Comparison of ENCODE assay signal across 8 cellular contexts in genomic region chr4:145481164-145481941, GRCh38. TPM values are rescaled to one million over a fixed set of nuclear protein-coding genes. Genes with fewer than 3 reads are reported as not detected.
A peak's percentile ranks its signal among the peaks of the same experiment; 100 is the strongest.
DNase-seq lines count a peak whose midpoint lies in the region; ATAC-seq, FAIRE-seq and TF ChIP-seq lines count a peak whose summit lies in the region.

Gene SMAD1, plus strand, starts transcription at chr4:145481853. Its CDS starts 32,761 bp downstream, at chr4:145514614.

- H3K36me3 ChIP-seq in K562 (ENCODE audit: control insufficient read depth, insufficient read depth, low read length) = no peaks in the 10 kb centered on the region

- CTCF ChIA-PET in K562 (lab: Yijun Ruan, JAX; ENCODE audit: low intra/inter-chr PET ratio) = no interaction called here

- no peak within 1 kb of the TSS; the same call in 1 of the 2 replicates for H3K4me2 ChIP-seq in K562 (ENCODE audit: insufficient read depth, low read length)

- H3K9me3 ChIP-seq in K562 (replicated peaks; ENCODE audit: control insufficient read depth, insufficient read depth, low read depth, low read length) = no peaks in the 10 kb centered on the region

- no peak for FAIRE-seq in K562 (lab: Jason Lieb, UNC)

- TF ChIP-seq EP300 in K562 (IDR thresholded peaks at IDR 0.05; ENCODE audit: low read length) = no peak

- no peaks in the 10 kb centered on the region for H3K9me1 ChIP-seq in K562 (ENCODE audit: control insufficient read depth, insufficient read depth, low read length)

- TF ChIP-seq RAD21 in K562 (CRISPR knock-in tag; conservative IDR thresholded peaks at IDR 0.05 in 1 of 2, IDR thresholded peaks at IDR 0.05 in 1 of 2) = no peak

- no peak for TF ChIP-seq POLR2A in K562 (conservative IDR thresholded peaks at IDR 0.05)

- TF ChIP-seq CTCF in K562 (IDR thresholded peaks at IDR 0.05 in 2 of 3, conservative IDR thresholded peaks at IDR 0.05 in 1 of 3; ENCODE audit: insufficient read depth in 2 of 3, low read depth in 1 of 3, low read length in 3 of 3) = no peak

- no TSS peak for BruUV-seq in K562 (replicated peaks; lab: Mats Ljungman, UMichigan)

- H3K27me3 ChIP-seq in K562 (ENCODE audit: control insufficient read depth in 2 of 2, insufficient read depth in 2 of 2, low read length in 2 of 2) = peaks cover 17 to 28% of the 10 kb centered on the region in 2 experiments

- H3K4me1 ChIP-seq in K562 (replicated peaks in 1 of 2; ENCODE audit: control insufficient read depth in 2 of 2, insufficient read depth in 2 of 2, low read length in 2 of 2) = peaks cover 0 to 13% of the 10 kb centered on the region in 2 experiments; a peak in 2 of 5 replicates

- DNase-seq in EL (peak; percentile 83), SK-N-DZ (ENCODE audit: low spot score) (peak; percentile 76), K562 (ENCODE audit: extremely low read depth in 1 of 4, low spot score in 3 of 4) (peak; percentile 6 to 18 (median 12)), hypothalamus (lab: John Stamatoyannopoulos, UW) (peak; percentile 22 to 90 (median 77)), putamen (ENCODE audit: low spot score) (peak; percentile 85)
- no peak for DNase-seq in Jurkat, Clone E6-1 (ENCODE audit: low read depth, low spot score)

- ATAC-seq in GM21717 (IDR thresholded peaks at IDR 0.05; ENCODE audit: unreplicated experiment) (peak; percentile 41), K562 (peak; percentile 81), GM18870 (IDR thresholded peaks at IDR 0.05; ENCODE audit: unreplicated experiment) (no peak)

- H3K79me2 ChIP-seq in K562 (ENCODE audit: control insufficient read depth, insufficient read depth, low read length) = no peaks in the 10 kb centered on the region

- H2AFZ ChIP-seq in K562 (ENCODE audit: low read depth, low read length) = no peak within 1 kb of the TSS

- intact Hi-C loops in K562 (cut with micrococcal nuclease) = no loop called here

- in situ Hi-C loops in K562 (cut with MboI) = no loop called here

- 5% methylated on average over 33 of the region's 65 CpGs for WGBS in K562 (ENCODE audit: insufficient coverage, low coverage, missing lambda C conversion rate)

- peak within 1 kb of the TSS; percentile 60 for H3K4me3 ChIP-seq in Jurkat, Clone E6-1 (ENCODE audit: low read length)
- peak within 1 kb of the TSS; percentile 23; the same call in 1 of the 2 replicates for H3K4me3 ChIP-seq in K562

- POLR2A ChIA-PET in K562 (lab: Yijun Ruan, JAX) = no interaction called here

- H3K27ac ChIP-seq in K562 (ENCODE audit: extremely low read depth, low read depth, low read length) = no peak within 1 kb of the TSS

- H3K9ac ChIP-seq in K562 (ENCODE audit: insufficient read depth in 1 of 2, low read depth in 2 of 2, low read length in 2 of 2) = 0 out of 4 replicates have a peak within 1 kb of the TSS, but pooled peaks of 1 of the 2 experiments have one; percentile 17

- no peaks in the 10 kb centered on the region for H4K20me1 ChIP-seq in K562 (replicated peaks; ENCODE audit: control insufficient read depth, insufficient read depth, low read length)

TF ChIP-seq in K562, 482 proteins besides CTCF, POLR2A, EP300 and RAD21:
- TF ChIP-seq, protein P1, sequence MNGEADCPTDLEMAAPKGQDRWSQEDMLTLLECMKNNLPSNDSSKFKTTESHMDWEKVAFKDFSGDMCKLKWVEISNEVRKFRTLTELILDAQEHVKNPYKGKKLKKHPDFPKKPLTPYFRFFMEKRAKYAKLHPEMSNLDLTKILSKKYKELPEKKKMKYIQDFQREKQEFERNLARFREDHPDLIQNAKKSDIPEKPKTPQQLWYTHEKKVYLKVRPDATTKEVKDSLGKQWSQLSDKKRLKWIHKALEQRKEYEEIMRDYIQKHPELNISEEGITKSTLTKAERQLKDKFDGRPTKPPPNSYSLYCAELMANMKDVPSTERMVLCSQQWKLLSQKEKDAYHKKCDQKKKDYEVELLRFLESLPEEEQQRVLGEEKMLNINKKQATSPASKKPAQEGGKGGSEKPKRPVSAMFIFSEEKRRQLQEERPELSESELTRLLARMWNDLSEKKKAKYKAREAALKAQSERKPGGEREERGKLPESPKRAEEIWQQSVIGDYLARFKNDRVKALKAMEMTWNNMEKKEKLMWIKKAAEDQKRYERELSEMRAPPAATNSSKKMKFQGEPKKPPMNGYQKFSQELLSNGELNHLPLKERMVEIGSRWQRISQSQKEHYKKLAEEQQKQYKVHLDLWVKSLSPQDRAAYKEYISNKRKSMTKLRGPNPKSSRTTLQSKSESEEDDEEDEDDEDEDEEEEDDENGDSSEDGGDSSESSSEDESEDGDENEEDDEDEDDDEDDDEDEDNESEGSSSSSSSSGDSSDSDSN (IDR thresholded peaks at IDR 0.05; ENCODE audit: borderline replicate concordance in 1 of 2, low read depth in 2 of 2, low read length in 2 of 2) = peak in 1 of 2 experiments; percentile 36; a peak in 1 of 4 replicates
- no peak for TF ChIP-seq XRCC3 (IDR thresholded peaks at IDR 0.05)
- TF ChIP-seq PHF8 (IDR thresholded peaks at IDR 0.05; ENCODE audit: borderline replicate concordance, low read length) = peak; percentile 33; the same call in 1 of the 2 replicates

RNA-seq across cellular contexts. Expression of gene SMAD1, which starts in this region (rescaled TPM):
- 19.7 TPM for polyA plus RNA-seq in Jurkat, Clone E6-1 (2012; ENCODE audit: insufficient read depth, insufficient read length)
- 21.1 and 21.6 TPM in 2 replicates for polyA plus RNA-seq in SK-N-DZ (2014; cell fraction: cytosol; rRNA removed)
- 10.1 and 19.8 TPM in 2 replicates for polyA plus RNA-seq in SK-N-DZ (2014; cell fraction: nucleus; rRNA removed)
- 0.70 TPM in 1 of 2 replicates, not detected in the other for total RNA-seq in K562 (2011; cell fraction: chromatin; rRNA removed; ENCODE audit: low replicate concordance)
- not detected in 2 replicates for total RNA-seq in K562 (2011; cell fraction: nucleolus; rRNA removed)
- 0.22 TPM in 1 of 2 replicates, not detected in the other for total RNA-seq in K562 (2011; cell fraction: nucleoplasm; rRNA removed)
- total RNA-seq in K562 (2014; rRNA removed) (0.05 and 0.20 TPM in 2 replicates), K562 (2014; rRNA removed; fragmentation: Illumina TruSeq; extraction: Trizol) (0.13 TPM in 1 of 2 replicates, not detected in the other), K562 (2015; rRNA removed; fragmentation: Illumina TruSeq; extraction: Trizol) (0.30 and 0.54 TPM in 2 replicates), K562 (2021) (not detected in 2 replicates)
- polyA plus RNA-seq in K562 (2011; rRNA removed) (0.29 and 9.1 TPM in 2 replicates), K562 (2014; fragmentation: Illumina TruSeq; extraction: Trizol) (0.14 and 0.25 TPM in 2 replicates), K562 (2014; fragmentation: Nextera tagmentation; extraction: Ambion mirVana) (under 1 TPM in 1 of 2 experiments, not detected in 1; 0.17 TPM), K562 (2014; rRNA removed) (0.05 and 0.32 TPM in 2 replicates)
- polyA plus RNA-seq in K562 (2011; cell fraction: cytosol; rRNA removed) = 5.9 and 10.3 TPM in 2 replicates
- 0.14 and 6.0 TPM in 2 replicates for polyA plus RNA-seq in K562 (2011; cell fraction: nucleus; rRNA removed)
- polyA plus RNA-seq in K562 (2012) = 0.07 and 0.12 TPM in 2 replicates
- 0.60 and 12.5 TPM in 2 replicates for polyA minus RNA-seq in K562 (2011; rRNA and poly(A)+ RNA removed)
- 4.5 TPM in 1 of 2 replicates, not detected in the other for polyA minus RNA-seq in K562 (2011; cell fraction: cytosol; rRNA and poly(A)+ RNA removed)
- 0.40 and 7.2 TPM in 2 replicates for polyA minus RNA-seq in K562 (2011; cell fraction: nucleus; rRNA and poly(A)+ RNA removed)
